2 cellular contexts compared by ENCODE assay signal in genomic region chr5:54884195-54884536, GRCh38.
TF ChIP-seq lines count a peak whose summit lies in the region.

No MANE protein-coding gene starts in this region.

TF ChIP-seq in A549, 52 proteins besides CTCF, POLR2A, EP300 and RAD21 (continued from another document):
- TF ChIP-seq POLR2AphosphoS2 (conservative IDR thresholded peaks at IDR 0.05; ENCODE audit: low read length) = no peak
- TF ChIP-seq HOXB13 (CRISPR knock-in tag; IDR thresholded peaks at IDR 0.05; ENCODE audit: low read depth) = no peak
- TF ChIP-seq CBX2 (IDR thresholded peaks at IDR 0.05; ENCODE audit: borderline replicate concordance, low read depth) = no peak
- no peak for TF ChIP-seq EHF (CRISPR knock-in tag; IDR thresholded peaks at IDR 0.05)
- TF ChIP-seq BCL3 (IDR thresholded peaks at IDR 0.05) = no peak
- TF ChIP-seq RFX5 (IDR thresholded peaks at IDR 0.05) = no peak
- TF ChIP-seq PBX3 (IDR thresholded peaks at IDR 0.05) = no peak
- no peak for TF ChIP-seq RARB (CRISPR knock-in tag; IDR thresholded peaks at IDR 0.05)
- no peak for TF ChIP-seq FOSB (CRISPR knock-in tag; IDR thresholded peaks at IDR 0.05)
- no peak for TF ChIP-seq ZC3H11A (IDR thresholded peaks at IDR 0.05)
- no peak for TF ChIP-seq FOXS1 (CRISPR knock-in tag; IDR thresholded peaks at IDR 0.05)
- TF ChIP-seq REST (IDR thresholded peaks at IDR 0.05) = no peak
- TF ChIP-seq NFE2L2 (conservative IDR thresholded peaks at IDR 0.05; ENCODE audit: low read length) = no peak
- TF ChIP-seq TFCP2L1 (CRISPR knock-in tag; IDR thresholded peaks at IDR 0.05) = no peak
- no peak for TF ChIP-seq JUNB (IDR thresholded peaks at IDR 0.05)
- TF ChIP-seq KDM1A (IDR thresholded peaks at IDR 0.05; ENCODE audit: low read depth) = no peak
- TF ChIP-seq CEBPB (IDR thresholded peaks at IDR 0.05) = no peak

TF ChIP-seq in IMR-90, 13 proteins besides CTCF, POLR2A, EP300 and RAD21 (continued from another document):
- TF ChIP-seq ELK1 (IDR thresholded peaks at IDR 0.05; ENCODE audit: borderline replicate concordance, low read depth, low read length) (no peak), CEBPB (IDR thresholded peaks at IDR 0.05; ENCODE audit: low read depth, low read length) (no peak), SMC3 (IDR thresholded peaks at IDR 0.05; ENCODE audit: low read depth, low read length) (no peak), FOS (IDR thresholded peaks at IDR 0.05; ENCODE audit: low read depth, low read length) (no peak), MAFK (IDR thresholded peaks at IDR 0.05; ENCODE audit: low read depth, low read length) (no peak), BHLHE40 (IDR thresholded peaks at IDR 0.05; ENCODE audit: low read depth, low read length) (no peak), MXI1 (IDR thresholded peaks at IDR 0.05; ENCODE audit: borderline replicate concordance, low read depth, low read length) (no peak), RFX5 (IDR thresholded peaks at IDR 0.05; ENCODE audit: low read depth, low read length) (no peak), RCOR1 (IDR thresholded peaks at IDR 0.05; ENCODE audit: insufficient replicate concordance, low read length) (no peak), MAZ (IDR thresholded peaks at IDR 0.05; ENCODE audit: borderline replicate concordance, low read depth, low read length) (no peak), USF2 (IDR thresholded peaks at IDR 0.05; ENCODE audit: low read depth, low read length) (no peak), NFE2L2 (IDR thresholded peaks at IDR 0.05; ENCODE audit: low read depth, low read length) (no peak)
